21 cellular contexts compared by ENCODE assay signal in the genomic region with DNA sequence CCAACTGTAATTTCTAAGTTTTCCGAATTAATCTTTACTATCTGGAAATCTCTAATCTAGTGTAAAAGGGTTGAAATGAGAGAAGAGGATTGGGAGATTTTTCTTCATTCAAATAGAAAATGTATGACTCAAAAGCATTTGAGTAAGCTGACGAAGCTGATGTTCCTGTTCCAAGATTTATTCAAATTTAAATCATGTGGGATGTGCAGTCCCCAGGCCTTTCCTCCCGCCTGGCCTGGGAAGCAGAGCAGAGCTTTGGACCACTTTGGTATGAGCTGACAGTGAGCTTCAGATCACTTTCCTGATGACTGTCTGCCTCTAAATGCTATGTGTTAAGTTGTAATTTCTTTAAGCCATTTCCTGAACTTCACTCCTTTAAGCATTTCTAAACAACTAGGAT.
DNase-seq lines count a peak whose midpoint lies in the region; ATAC-seq lines count a peak whose summit lies in the region.
"Had no signal": no experiment of that assay in that cellular context is flagged by ENCODE, and none has a peak within 500 bp of the region (broad histone marks: within the 10 kb centered on the region; RNA-seq: fewer than 3 reads in every experiment).

No MANE protein-coding gene starts in this region.

- no peaks in the 10 kb centered on the region for H3K9me3 ChIP-seq in adipocyte (ENCODE audit: control insufficient read depth, low read length)
- H3K9me3 ChIP-seq: left ventricle myocardium inferior, SK-N-SH, upper lobe of left lung had no signal

- H3K4me1 ChIP-seq in adipocyte (ENCODE audit: control insufficient read depth, insufficient read depth, low read length) (peaks cover 40% of the 10 kb centered on the region), rectal smooth muscle tissue (ENCODE audit: control insufficient read depth, insufficient read depth, low read length) (peaks cover 3% of the 10 kb centered on the region)

- peak overlapping the region; percentile 14 for H3K27ac ChIP-seq in rectal smooth muscle tissue (ENCODE audit: low read depth, low read length)
- H3K27ac ChIP-seq: left ventricle myocardium inferior, upper lobe of left lung had no signal

- peak; percentile 61 for DNase-seq in EH (ENCODE audit: low read depth)
- DNase-seq in adipocyte (ENCODE audit: low read depth), result no peak
- DNase-seq in fibroblast of peridontal ligament (ENCODE audit: extremely low read depth), result peak; percentile 78
- DNase-seq in central memory CD4-positive, alpha-beta T cell, result no peak
- DNase-seq in stimulated activated CD4-positive, alpha-beta T cell treated with anti-CD3 and anti-CD28 coated beads, Interleukin-12 subunit alpha, Interleukin-12 subunit beta, amount 100 ng/mL, for 4 hours, result no peak
- no peak for DNase-seq in NCI-H1105 treated with DMSO at 0.1 percent for 48 hours (lab: John Stamatoyannopoulos, UW)
- DNase-seq: activated CD8-positive, alpha-beta memory T cell treated with anti-CD3 and anti-CD28 coated beads, Interleukin-2, amount 10 ng/mL, durations not matched to agents 7 days and 5 days; activated T-cell treated with anti-CD3 and anti-CD28 coated beads, Interleukin-2, amount 50 U/mL, for 48 hours; CD4-positive, alpha-beta memory T cell; immature natural killer cell; KBM-7; left ventricle myocardium inferior; NCI-H1105; NCI-H187 treated with DMSO at 0.1 percent for 48 hours; NCI-H524 treated with DMSO at 0.1 percent for 48 hours; SK-N-SH; stimulated activated CD4-positive, alpha-beta T cell treated with anti-CD3 and anti-CD28 coated beads, Interleukin-15, amount 100 ng/mL, for 24 hours; stimulated activated CD4-positive, alpha-beta T cell treated with anti-CD3 and anti-CD28 coated beads, Interleukin-4, amount 100 ng/mL, for 4 hours; upper lobe of left lung had no signal

- H3K27me3 ChIP-seq in adipocyte (replicated peaks; ENCODE audit: control insufficient read depth, insufficient read depth, low read length), result no peaks in the 10 kb centered on the region
- no peaks in the 10 kb centered on the region for H3K27me3 ChIP-seq in rectal smooth muscle tissue (ENCODE audit: control insufficient read depth, insufficient read depth, low read length)
- H3K27me3 ChIP-seq: upper lobe of left lung had no signal

- no peak overlapping the region for H3K4me3 ChIP-seq in adipocyte (ENCODE audit: low read length)
- H3K4me3 ChIP-seq in rectal smooth muscle tissue (ENCODE audit: low read length), result no peak overlapping the region
- H3K4me3 ChIP-seq: left ventricle myocardium inferior, upper lobe of left lung had no signal

- H3K9ac ChIP-seq in adipocyte (ENCODE audit: low read length) (peak overlapping the region; percentile 64), rectal smooth muscle tissue (ENCODE audit: low read length) (no peak overlapping the region)
- H3K9ac ChIP-seq: SK-N-SH had no signal

- H3K36me3 ChIP-seq in adipocyte (ENCODE audit: control insufficient read depth, insufficient read depth, low read length, severe bottlenecking) (peaks cover 14% of the 10 kb centered on the region), rectal smooth muscle tissue (ENCODE audit: control insufficient read depth, insufficient read depth, low read length) (peaks cover 5% of the 10 kb centered on the region)

- no peak for ATAC-seq in GM21619 (IDR thresholded peaks at IDR 0.05; ENCODE audit: unreplicated experiment)
- ATAC-seq: activated CD8-positive, alpha-beta memory T cell treated with anti-CD3 and anti-CD28 coated beads, Interleukin-2, amount 10 ng/mL, durations not matched to agents 7 days and 5 days had no signal

Comparison
In these comparisons a context has a peak if more than half of its experiments do, and no peak if none do; other contexts are left out.
1. DNase-seq: peak in EH (single experiment) and fibroblast of peridontal ligament (single experiment); none in adipocyte (single experiment), central memory CD4-positive, alpha-beta T cell (single experiment), stimulated activated CD4-positive, alpha-beta T cell treated with anti-CD3 and anti-CD28 coated beads, Interleukin-12 subunit alpha, Interleukin-12 subunit beta, amount 100 ng/mL, for 4 hours (single experiment) and NCI-H1105 treated with DMSO at 0.1 percent for 48 hours (single experiment).